Comparison of ENCODE assay signal across 8 cellular contexts in genomic region chr20:47154089-47154488, GRCh38.
"Had no signal": no experiment of that assay in that cellular context is flagged by ENCODE, and none has a peak within 500 bp of the region (broad histone marks: within the 10 kb centered on the region; RNA-seq: fewer than 3 reads in every experiment).

No MANE protein-coding gene starts in this region.

- H2AFZ ChIP-seq: GM23248 had no signal

- ATAC-seq: HCT116 had no signal

- H3K9ac ChIP-seq: GM23248 had no signal

- H3K4me3 ChIP-seq: GM23248, HAP-1 had no signal

- H3K9me3 ChIP-seq: HAP-1 had no signal

- H3K4me1 ChIP-seq: HAP-1 had no signal

- H3K36me3 ChIP-seq: HAP-1 had no signal

- DNase-seq: GM23248, GOT3, H7, HFFc6, KBM-7 had no signal

- H3K27ac ChIP-seq: GM23248, HL-60 had no signal
